Comparison of ENCODE assay signal across 8 cellular contexts in genomic region chr5:139658501-139658927, GRCh38. TPM values are rescaled to one million over a fixed set of nuclear protein-coding genes. Genes with fewer than 3 reads are reported as not detected.
DNase-seq lines count a peak whose midpoint lies in the region; ATAC-seq and TF ChIP-seq lines count a peak whose summit lies in the region.

No MANE protein-coding gene starts in this region.

- BruUV-seq in A673 (replicated peaks; lab: Mats Ljungman, UMichigan), result no TSS peak

- H3K27ac ChIP-seq in A673 (ENCODE audit: low read depth, low read length, poor library complexity, severe bottlenecking), result peak overlapping the region; percentile 71

- no peaks in the 10 kb centered on the region for H3K27me3 ChIP-seq in A673 (replicated peaks; ENCODE audit: insufficient read depth, low read depth, low read length, poor library complexity)

- in situ Hi-C loops in KBM-7 (cut with MboI; ENCODE audit: low pct_unique_long_range_greater_than_20kb, low sequenced_read_pairs), result no loop called here

- no peak for ATAC-seq in HG02973 (IDR thresholded peaks at IDR 0.05; ENCODE audit: unreplicated experiment)
- ATAC-seq in HG03095 (IDR thresholded peaks at IDR 0.05; ENCODE audit: unreplicated experiment), result no peak
- no peak for ATAC-seq in HG03135 (IDR thresholded peaks at IDR 0.05; ENCODE audit: unreplicated experiment)

- intact Hi-C loops in A673 (cut with micrococcal nuclease; ENCODE audit: unreplicated experiment), result no loop called here

- TF ChIP-seq CTCF in A673 (conservative IDR thresholded peaks at IDR 0.05; ENCODE audit: low read depth, low read length), result no peak

- H3K36me3 ChIP-seq in A673 (ENCODE audit: insufficient read depth, low read length, poor library complexity, severe bottlenecking), result no peaks in the 10 kb centered on the region

- H3K9me3 ChIP-seq in A673 (ENCODE audit: low read depth, low read length, poor library complexity, severe bottlenecking), result no peaks in the 10 kb centered on the region

- peak overlapping the region; percentile 34 for H3K4me3 ChIP-seq in A673 (ENCODE audit: low read depth, low read length, poor library complexity, severe bottlenecking)

- POLR2A ChIA-PET in A673 (lab: Charles Lee; ENCODE audit: low non-redundant PET), result interaction anchor here (0.6 kb wide), 1 partner anchor 222 kb away, joined by 6 read pairs; no protein-coding TSS in a partner anchor

- CTCF ChIA-PET in A673 (lab: Charles Lee), result no interaction called here

- DNase-seq in A673 (ENCODE audit: low spot score) (peak; percentile 84), KBM-7 (peak; percentile 35), dermis blood vessel endothelial cell (peak; percentile 76), myocyte (ENCODE audit: low read depth) (peak; percentile 82)
- no peak for DNase-seq in activated effector memory CD4-positive, alpha-beta T cell treated with anti-CD3 and anti-CD28 coated beads, Interleukin-2, amount 50 U/mL, for 16 hours

- peaks cover 78% of the 10 kb centered on the region for H3K4me1 ChIP-seq in A673 (ENCODE audit: insufficient read depth, low read length, poor library complexity, severe bottlenecking)

RNA-seq across cellular contexts. Expression of gene CXXC5, which starts 10.4 kb away (rescaled TPM):
- total RNA-seq in A673 (2021), result 56.4 and 57.2 TPM in 2 replicates
- 29.6 and 36.1 TPM in 2 replicates for total RNA-seq in dermis blood vessel endothelial cell
- total RNA-seq in myocyte, result 246 and 253 TPM in 2 replicates
- 186 TPM for polyA plus RNA-seq in myocyte (2012)
